Comparison of ENCODE assay signal across 22 cellular contexts in the genomic region with DNA sequence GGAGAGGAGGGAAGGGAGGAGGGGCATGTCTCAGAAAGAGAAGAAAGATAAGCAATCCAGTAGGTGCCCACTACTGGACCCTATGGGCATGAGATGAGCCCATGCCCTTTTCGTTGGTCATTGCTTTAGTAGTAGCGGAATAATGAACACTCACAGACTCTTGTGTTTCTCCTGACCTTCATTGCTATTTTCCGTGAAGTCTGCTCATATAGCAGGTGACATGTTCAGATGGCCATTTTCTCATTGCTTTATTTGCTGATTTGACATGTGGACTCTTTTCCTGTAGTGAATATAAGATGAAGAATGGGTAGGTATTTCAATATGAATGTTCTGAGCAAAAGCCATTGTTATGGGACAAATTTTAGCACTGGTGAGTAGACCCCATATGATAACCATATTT.
"Had no signal": no experiment of that assay in that cellular context is flagged by ENCODE, and none has a peak within 500 bp of the region (broad histone marks: within the 10 kb centered on the region; RNA-seq: fewer than 3 reads in every experiment).

No MANE protein-coding gene starts in this region.

- H3K27ac Mint-ChIP-seq: mesothelial cell of epicardium, nephron had no signal

- H3K9me3 ChIP-seq: esophagus muscularis mucosa, gastrocnemius medialis, heart right ventricle, psoas muscle, spleen, stomach, thoracic aorta, transverse colon had no signal

- H3K27ac ChIP-seq: esophagus muscularis mucosa, gastrocnemius medialis, psoas muscle, stomach, thoracic aorta, transverse colon had no signal

- FAIRE-seq: endometrium, islet of Langerhans had no signal

- H3K36me3 Mint-ChIP-seq: mesothelial cell of epicardium had no signal

- H3K4me3 ChIP-seq: esophagus muscularis mucosa, gastrocnemius medialis, heart right ventricle, psoas muscle, spleen, stomach, thoracic aorta, transverse colon had no signal

- H3K4me3 Mint-ChIP-seq: mesothelial cell of epicardium, nephron had no signal

- ATAC-seq: gastrocnemius medialis, heart right ventricle, psoas muscle, sciatic nerve had no signal

- DNase-seq: effector memory CD4-positive, alpha-beta T cell; gastrocnemius medialis; heart right ventricle; hypothalamus; mammary epithelial cell; psoas muscle; retina; spleen; stimulated activated CD4-positive, alpha-beta T cell treated with anti-CD3 and anti-CD28 coated beads, Interleukin-15, amount 100 ng/mL, for 24 hours; stimulated activated CD4-positive, alpha-beta T cell treated with anti-CD3 and anti-CD28 coated beads, Interleukin-1b, Interleukin-23, amount 100 ng/mL, for 48 hours; stimulated activated CD4-positive, alpha-beta T cell treated with anti-CD3 and anti-CD28 coated beads, Interleukin-4, amount 100 ng/mL, for 24 hours; stimulated activated naive CD4-positive, alpha-beta T cell; stomach; substantia nigra; transverse colon had no signal

- H3K27me3 ChIP-seq: esophagus muscularis mucosa, gastrocnemius medialis, heart right ventricle, spleen, stomach, transverse colon had no signal

- H3K4me1 ChIP-seq: psoas muscle had no signal

- H3K36me3 ChIP-seq: esophagus muscularis mucosa, gastrocnemius medialis, heart right ventricle, spleen, stomach, thoracic aorta, transverse colon had no signal

- H3K9me3 Mint-ChIP-seq: mesothelial cell of epicardium, nephron had no signal
